27 cellular contexts compared by ENCODE assay signal in the genomic region with DNA sequence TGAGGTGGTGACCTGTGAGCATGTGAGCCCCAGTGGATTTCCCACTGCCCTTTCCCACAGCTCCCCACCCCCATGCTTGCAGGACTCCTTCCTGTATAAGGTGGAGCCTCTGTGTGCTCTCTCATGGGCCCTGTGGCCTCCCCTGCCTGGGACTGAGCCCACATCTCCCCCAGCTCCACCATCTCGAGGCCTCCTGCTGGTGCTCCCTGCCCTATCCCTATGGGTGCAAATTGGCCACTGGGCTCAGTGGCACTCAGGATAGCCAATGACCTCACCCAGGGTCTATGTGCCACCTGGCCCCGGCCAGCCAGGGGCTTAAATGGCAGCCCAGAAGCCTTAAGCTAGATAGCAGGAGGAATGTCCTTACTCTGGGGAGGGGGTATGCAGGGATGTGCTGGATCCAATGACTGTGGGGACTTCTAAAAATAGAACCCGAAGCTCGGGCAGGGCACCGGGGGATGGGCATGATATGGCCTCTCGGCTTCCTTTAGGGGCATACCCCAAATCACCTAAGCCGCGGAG. TPM values are rescaled to one million over a fixed set of nuclear protein-coding genes. Genes with fewer than 3 reads are reported as not detected.
DNase-seq lines count a peak whose midpoint lies in the region; ATAC-seq, FAIRE-seq and TF ChIP-seq lines count a peak whose summit lies in the region.
"Had no signal": no experiment of that assay in that cellular context is flagged by ENCODE, and none has a peak within 500 bp of the region (broad histone marks: within the 10 kb centered on the region; RNA-seq: fewer than 3 reads in every experiment).

No MANE protein-coding gene starts in this region.

- no peak for TF ChIP-seq EP300 in transverse colon (IDR thresholded peaks at IDR 0.05; ENCODE audit: low read depth)

- H2BK120ac ChIP-seq in neuronal stem cell (ENCODE audit: low read depth, low read length): peak overlapping the region; percentile 54

- H2BK5ac ChIP-seq in neuronal stem cell (ENCODE audit: low read length): peak overlapping the region; percentile 54

- no CpG with 5 or more reads among the region's 8 CpGs for WGBS in neuronal stem cell (ENCODE audit: extremely low coverage in 2 of 2, insufficient read length in 2 of 2, insufficient replicate concordance in 1 of 2), 2 donors
- 69% methylated on average over 8 of the region's 8 CpGs; no CpG with 5 or more reads in 1 of the 2 donors for WGBS in transverse colon (ENCODE audit: low coverage in 1 of 2), 2 donors

- H2AFZ ChIP-seq in astrocyte (ENCODE audit: low read depth, low read length) (no peak overlapping the region), neuronal stem cell (ENCODE audit: low read length) (no peak overlapping the region)

- FAIRE-seq in astrocyte (lab: Jason Lieb, UNC): no peak
- FAIRE-seq: GM18507, HTR-8/SVneo, RCC 7860 had no signal

- H3K4me1 ChIP-seq in astrocyte (ENCODE audit: insufficient read depth, low read length) (peaks cover 17% of the 10 kb centered on the region), neuronal stem cell (ENCODE audit: control insufficient read depth in 2 of 2, insufficient read depth in 1 of 2, low read depth in 1 of 2, low read length in 2 of 2) (peaks cover 31 to 34% of the 10 kb centered on the region in 2 donors), transverse colon (peaks cover 28 to 52% (median 43%) of the 10 kb centered on the region in 4 donors)
- H3K4me1 ChIP-seq: left lung had no signal

- intact Hi-C loops in left cardiac atrium (cut with DNase I) (no loop called here), transverse colon (cut with DNase I; ENCODE audit: low total_unique reads) (loop anchor here (2.0 kb wide), 1 partner anchor 268 kb away; no protein-coding TSS in a partner anchor)
- intact Hi-C loops in activated CD8-positive, alpha-beta T cell treated with anti-CD3 and anti-CD28 coated beads for 36 hours (cut with micrococcal nuclease): no loop called here

- H3K4me3 ChIP-seq in astrocyte (ENCODE audit: insufficient read depth, low read depth, low read length): no peak overlapping the region
- H3K4me3 ChIP-seq in neuronal stem cell (ENCODE audit: low read length in 2 of 2): no peak overlapping the region
- peak overlapping the region in 2 of 4 donors; percentile 22 to 29 for H3K4me3 ChIP-seq in transverse colon
- H3K4me3 ChIP-seq: body of pancreas, left lung, testis had no signal

- no peaks in the 10 kb centered on the region for H3K79me2 ChIP-seq in astrocyte (ENCODE audit: insufficient read depth, low read length)

- no peak overlapping the region for H2BK12ac ChIP-seq in neuronal stem cell (ENCODE audit: low read length)

- no peaks in the 10 kb centered on the region for H3K9me3 ChIP-seq in astrocyte (ENCODE audit: insufficient read depth, low read depth, low read length)
- no peaks in the 10 kb centered on the region for H3K9me3 ChIP-seq in neuronal stem cell (replicated peaks in 1 of 2; ENCODE audit: control insufficient read depth in 2 of 2, insufficient read depth in 1 of 2, low read depth in 1 of 2, low read length in 2 of 2)
- H3K9me3 ChIP-seq in transverse colon: no peaks in the 10 kb centered on the region
- H3K9me3 ChIP-seq: body of pancreas, left lung, SK-N-SH, testis had no signal

- POLR2A ChIA-PET in activated CD8-positive, alpha-beta T cell treated with anti-CD3 and anti-CD28 coated beads for 36 hours (lab: Charles Lee): no interaction called here

- H3K4ac ChIP-seq in neuronal stem cell (ENCODE audit: low read length): no peak overlapping the region

- H4K8ac ChIP-seq in neuronal stem cell (ENCODE audit: low read depth, low read length): no peak overlapping the region

- H3K79me1 ChIP-seq in neuronal stem cell (ENCODE audit: low read depth, low read length): peaks cover 2% of the 10 kb centered on the region

- peak overlapping the region; percentile 94 for H2BK15ac ChIP-seq in neuronal stem cell (ENCODE audit: low read length)

- H3K18ac ChIP-seq in neuronal stem cell (ENCODE audit: low read length): peak overlapping the region; percentile 19

- DNase-seq in astrocyte (ENCODE audit: low read depth): no peak
- DNase-seq in left cardiac atrium: no peak
- DNase-seq in neuronal stem cell (ENCODE audit: low spot score): no peak
- no peak for DNase-seq in transverse colon
- no peak for DNase-seq in SIG-M5 treated with dmso at 0.1 percent for 504 hours (lab: John Stamatoyannopoulos, UW; ENCODE audit: unreplicated experiment)
- no peak for DNase-seq in activated CD8-positive, alpha-beta T cell treated with anti-CD3 and anti-CD28 coated beads for 36 hours
- DNase-seq: activated B cell treated with CpG ODN at 0.5 μM for 24 hours; activated CD4-positive, alpha-beta memory T cell treated with anti-CD3 and anti-CD28 coated beads, Interleukin-2, amount 10 ng/mL, durations not matched to agents 7 days and 5 days; activated naive CD4-positive, alpha-beta T cell treated with anti-CD3 and anti-CD28 coated beads, Interleukin-2, amount 50 U/mL, for 16 hours; activated T-cell treated with anti-CD3 and anti-CD28 coated beads, Interleukin-2, amount 50 U/mL, for 1 hour; AML-193; body of pancreas; EL; foreskin melanocyte; Kasumi-1; left lung; NCI-H1092; NCI-H2029 treated with DMSO at 0.1 percent for 48 hours; NCI-H446; NK-92 treated with Interleukin-12 subunit alpha and Interleukin-12 subunit beta, amount 100 ng/mL, for 24 hours; SK-N-SH; testis had no signal

- no peak overlapping the region for H3K14ac ChIP-seq in neuronal stem cell (ENCODE audit: low read length)

- no peak overlapping the region for H3K23ac ChIP-seq in neuronal stem cell (ENCODE audit: low read depth, low read length, poor library complexity)

- TF ChIP-seq POLR2A in transverse colon (IDR thresholded peaks at IDR 0.05): no peak

- no peaks in the 10 kb centered on the region for H3K36me3 Mint-ChIP-seq in astrocyte (ENCODE audit: low read depth, unreplicated experiment)
- H3K36me3 Mint-ChIP-seq in activated CD8-positive, alpha-beta T cell treated with anti-CD3 and anti-CD28 coated beads for 36 hours (ENCODE audit: low read depth): no peaks in the 10 kb centered on the region

- no peak overlapping the region for H4K91ac ChIP-seq in neuronal stem cell (ENCODE audit: low read depth, low read length, poor library complexity)

- H3K4me2 ChIP-seq in astrocyte (ENCODE audit: low read length) (no peak overlapping the region), neuronal stem cell (ENCODE audit: insufficient read depth, low read length, poor library complexity, severe bottlenecking) (no peak overlapping the region)
- H3K4me2 ChIP-seq: SK-N-SH had no signal

- H3K27me3 ChIP-seq in astrocyte (ENCODE audit: insufficient read depth, low read length): no peaks in the 10 kb centered on the region
- H3K27me3 ChIP-seq in neuronal stem cell (ENCODE audit: control insufficient read depth in 3 of 3, insufficient read depth in 3 of 3, low read depth in 1 of 3, low read length in 3 of 3): peaks cover 0 to 71% (median 0%) of the 10 kb centered on the region in 3 experiments
- no peaks in the 10 kb centered on the region for H3K27me3 ChIP-seq in transverse colon
- H3K27me3 ChIP-seq: body of pancreas, testis had no signal

- TF ChIP-seq CTCF in astrocyte (IDR thresholded peaks at IDR 0.05; ENCODE audit: insufficient read depth, low read depth, low read length) (no peak), transverse colon (IDR thresholded peaks at IDR 0.05) (no peak)
- no peak for TF ChIP-seq CTCF in activated CD8-positive, alpha-beta T cell treated with anti-CD3 and anti-CD28 coated beads for 36 hours (IDR thresholded peaks at IDR 0.05)

- no peaks in the 10 kb centered on the region for H3K9me3 Mint-ChIP-seq in astrocyte (ENCODE audit: unreplicated experiment)
- H3K9me3 Mint-ChIP-seq in activated CD8-positive, alpha-beta T cell treated with anti-CD3 and anti-CD28 coated beads for 36 hours: no peaks in the 10 kb centered on the region
- H3K9me3 Mint-ChIP-seq: activated B cell treated with CpG ODN at 0.5 μM for 24 hours; activated CD4-positive, alpha-beta memory T cell treated with anti-CD3 and anti-CD28 coated beads, Interleukin-2, amount 10 ng/mL, durations not matched to agents 7 days and 5 days; dendritic cell treated with granulocyte-macrophage colony-stimulating factor and Interleukin-4, amounts not matched to agents 40 ng/mL and 50 ng/mL, for 4 days had no signal

- H2AK5ac ChIP-seq in neuronal stem cell (ENCODE audit: low read depth, low read length): peak overlapping the region; percentile 60

- no peaks in the 10 kb centered on the region for H4K20me1 ChIP-seq in astrocyte (ENCODE audit: insufficient read depth, low read length)

- peaks cover 4% of the 10 kb centered on the region for H3K27me3 Mint-ChIP-seq in astrocyte (ENCODE audit: low read depth, unreplicated experiment)
- no peaks in the 10 kb centered on the region for H3K27me3 Mint-ChIP-seq in activated CD8-positive, alpha-beta T cell treated with anti-CD3 and anti-CD28 coated beads for 36 hours

- CTCF ChIA-PET in activated CD8-positive, alpha-beta T cell treated with anti-CD3 and anti-CD28 coated beads for 36 hours (lab: Charles Lee): no interaction called here

- peaks cover 32% of the 10 kb centered on the region for H3K4me1 Mint-ChIP-seq in astrocyte (ENCODE audit: low read depth, unreplicated experiment)
- no peaks in the 10 kb centered on the region for H3K4me1 Mint-ChIP-seq in activated CD8-positive, alpha-beta T cell treated with anti-CD3 and anti-CD28 coated beads for 36 hours (ENCODE audit: low read depth)
- H3K4me1 Mint-ChIP-seq: activated CD4-positive, alpha-beta memory T cell treated with anti-CD3 and anti-CD28 coated beads, Interleukin-2, amount 10 ng/mL, durations not matched to agents 7 days and 5 days had no signal

- H3K9ac ChIP-seq in astrocyte (ENCODE audit: low read length) (no peak overlapping the region), neuronal stem cell (ENCODE audit: low read depth, low read length, poor library complexity) (no peak overlapping the region)
- H3K9ac ChIP-seq: SK-N-SH had no signal

- H3K36me3 ChIP-seq in astrocyte (ENCODE audit: insufficient read depth, low read length) (no peaks in the 10 kb centered on the region), neuronal stem cell (replicated peaks in 1 of 2; ENCODE audit: control insufficient read depth in 2 of 2, insufficient read depth in 2 of 2, low read length in 2 of 2) (no peaks in the 10 kb centered on the region), transverse colon (no peaks in the 10 kb centered on the region)
- H3K36me3 ChIP-seq: left lung had no signal

- ATAC-seq in left cardiac atrium: peak; percentile 1 to 19
- no peak for ATAC-seq in GM18873 (IDR thresholded peaks at IDR 0.05; ENCODE audit: low FRiP score, unreplicated experiment)
- ATAC-seq in activated CD8-positive, alpha-beta T cell treated with anti-CD3 and anti-CD28 coated beads for 36 hours: no peak
- ATAC-seq: body of pancreas, left lung had no signal

- H3K27ac ChIP-seq in astrocyte (ENCODE audit: low read depth, low read length): no peak overlapping the region
- H3K27ac ChIP-seq in neuronal stem cell (replicated peaks; ENCODE audit: low read length): no peak overlapping the region
- H3K27ac ChIP-seq in transverse colon: peak overlapping the region; percentile 73 to 90 (median 82)
- H3K27ac ChIP-seq: body of pancreas, left lung had no signal

- no peak overlapping the region for H3K4me3 Mint-ChIP-seq in astrocyte (ENCODE audit: unreplicated experiment)
- H3K4me3 Mint-ChIP-seq in activated CD8-positive, alpha-beta T cell treated with anti-CD3 and anti-CD28 coated beads for 36 hours: no peak overlapping the region
- H3K4me3 Mint-ChIP-seq: activated B cell treated with CpG ODN at 0.5 μM for 24 hours; activated CD4-positive, alpha-beta memory T cell treated with anti-CD3 and anti-CD28 coated beads, Interleukin-2, amount 10 ng/mL, durations not matched to agents 7 days and 5 days; dendritic cell treated with granulocyte-macrophage colony-stimulating factor and Interleukin-4, amounts not matched to agents 40 ng/mL and 50 ng/mL, for 4 days had no signal

- peak overlapping the region; percentile 62 for H3K27ac Mint-ChIP-seq in astrocyte (ENCODE audit: unreplicated experiment)
- H3K27ac Mint-ChIP-seq in activated CD8-positive, alpha-beta T cell treated with anti-CD3 and anti-CD28 coated beads for 36 hours: no peak overlapping the region
- H3K27ac Mint-ChIP-seq: activated B cell treated with CpG ODN at 0.5 μM for 24 hours; activated CD4-positive, alpha-beta memory T cell treated with anti-CD3 and anti-CD28 coated beads, Interleukin-2, amount 10 ng/mL, durations not matched to agents 7 days and 5 days; dendritic cell treated with granulocyte-macrophage colony-stimulating factor and Interleukin-4, amounts not matched to agents 40 ng/mL and 50 ng/mL, for 4 days had no signal

- in situ Hi-C loops in transverse colon (cut with MboI; ENCODE audit: low pct_ligation_motif_present in 1 of 4, low pct_unique_long_range_greater_than_20kb in 1 of 4, low sequenced_read_pairs in 3 of 4): no loop called here

RNA-seq across cellular contexts. Expression of a gene that starts 2.0 kb away (rescaled TPM):
- 3.5 and 3.9 TPM in 2 replicates for total RNA-seq in astrocyte
- 100 to 1,000 TPM; 585 to 779 TPM for total RNA-seq in left cardiac atrium
- polyA plus RNA-seq in neuronal stem cell (2013, experiment 1 of 2): 0.08 TPM
- 0.11 TPM for polyA plus RNA-seq in neuronal stem cell (2013, experiment 2 of 2)
- 10 to 100 TPM in 1 of 4 donors, 1 to 10 TPM in 3; 2.2 to 32.5 (median 2.9) TPM for total RNA-seq in transverse colon
- under 1 TPM; 0.07 to 0.09 TPM for total RNA-seq in activated CD8-positive, alpha-beta T cell treated with anti-CD3 and anti-CD28 coated beads for 36 hours
- total RNA-seq: activated B cell treated with CpG ODN at 0.5 μM for 24 hours had no signal

RNA-seq across cellular contexts. Expression of a gene that starts 16.0 kb away (rescaled TPM):
- total RNA-seq in astrocyte (not detected in 2 replicates), left cardiac atrium (under 1 TPM; 0.12 to 0.18 TPM), transverse colon (1 to 10 TPM in 1 of 4 donors, not detected in 3; 1.5 TPM)
- polyA plus RNA-seq in neuronal stem cell (2013, experiment 1 of 2): not detected
- not detected for polyA plus RNA-seq in neuronal stem cell (2013, experiment 2 of 2)
- not detected for total RNA-seq in activated CD8-positive, alpha-beta T cell treated with anti-CD3 and anti-CD28 coated beads for 36 hours
- total RNA-seq: activated B cell treated with CpG ODN at 0.5 μM for 24 hours; activated CD4-positive, alpha-beta memory T cell treated with anti-CD3 and anti-CD28 coated beads, Interleukin-2, amount 10 ng/mL, durations not matched to agents 7 days and 5 days; body of pancreas; left lung had no signal

Comparison
In these comparisons a context has a peak if more than half of its experiments do, and no peak if none do; other contexts are left out.
1. H3K27ac ChIP-seq: peak in transverse colon (4 of 4); none in astrocyte (single experiment) and neuronal stem cell (single experiment).
2. ATAC-seq: peak in left cardiac atrium (2 of 2); none in GM18873 (single experiment) and activated CD8-positive, alpha-beta T cell treated with anti-CD3 and anti-CD28 coated beads for 36 hours (single experiment).
3. RNA of a gene that starts 2.0 kb away (total RNA-seq): 585 to 779 TPM in left cardiac atrium; 2.2 to 32.5 TPM in transverse colon, 3.5 to 3.9 TPM in astrocyte and 0.07 to 0.09 TPM in activated CD8-positive, alpha-beta T cell treated with anti-CD3 and anti-CD28 coated beads for 36 hours; every median in the first group is over 10 times any median in the second.